Comparison of ENCODE assay signal across 1 cellular context in the genomic region with DNA sequence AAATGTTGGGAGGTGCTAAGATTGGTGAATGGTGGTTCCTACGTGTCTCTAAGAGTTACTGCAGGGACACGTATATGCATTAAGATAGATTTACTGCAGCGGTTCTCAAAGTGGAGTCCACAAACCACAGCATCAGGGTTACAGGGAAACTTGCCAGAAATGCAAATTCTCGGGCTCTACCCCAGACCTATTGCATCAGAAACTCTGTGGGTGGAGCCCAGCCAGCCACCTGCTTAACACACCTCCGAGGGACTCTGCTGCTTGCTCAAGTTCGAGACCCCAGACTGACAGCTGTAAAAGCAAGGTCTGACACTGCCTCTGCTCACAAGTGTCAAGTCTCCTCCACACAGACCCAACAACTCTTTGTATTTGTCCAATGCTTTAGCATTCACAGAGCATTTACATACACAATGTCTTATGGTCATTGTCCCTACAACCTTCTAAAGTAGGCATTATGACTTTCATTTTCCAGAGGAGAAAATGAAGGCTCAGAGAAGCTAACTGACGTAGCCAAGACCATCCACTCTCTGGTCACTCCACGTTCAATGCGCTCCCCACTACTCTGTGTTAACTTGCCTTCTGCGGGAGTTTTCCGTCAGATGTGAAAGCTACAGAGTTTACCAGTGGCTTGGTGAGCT.
TF ChIP-seq lines count a peak whose summit lies in the region.

No MANE protein-coding gene starts in this region.

TF ChIP-seq in HepG2, 621 proteins besides CTCF, POLR2A, EP300 and RAD21:
- TF ChIP-seq PHF21A (CRISPR knock-in tag; IDR thresholded peaks at IDR 0.05), result no peak
- no peak for TF ChIP-seq ZNF274 (CRISPR knock-in tag; IDR thresholded peaks at IDR 0.05)
- TF ChIP-seq ZNF121 (CRISPR knock-in tag; IDR thresholded peaks at IDR 0.05), result no peak
- no peak for TF ChIP-seq KLF9 (CRISPR knock-in tag; IDR thresholded peaks at IDR 0.05; ENCODE audit: low read depth)
